Comparison of ENCODE assay signal across 8 cellular contexts in the genomic region with DNA sequence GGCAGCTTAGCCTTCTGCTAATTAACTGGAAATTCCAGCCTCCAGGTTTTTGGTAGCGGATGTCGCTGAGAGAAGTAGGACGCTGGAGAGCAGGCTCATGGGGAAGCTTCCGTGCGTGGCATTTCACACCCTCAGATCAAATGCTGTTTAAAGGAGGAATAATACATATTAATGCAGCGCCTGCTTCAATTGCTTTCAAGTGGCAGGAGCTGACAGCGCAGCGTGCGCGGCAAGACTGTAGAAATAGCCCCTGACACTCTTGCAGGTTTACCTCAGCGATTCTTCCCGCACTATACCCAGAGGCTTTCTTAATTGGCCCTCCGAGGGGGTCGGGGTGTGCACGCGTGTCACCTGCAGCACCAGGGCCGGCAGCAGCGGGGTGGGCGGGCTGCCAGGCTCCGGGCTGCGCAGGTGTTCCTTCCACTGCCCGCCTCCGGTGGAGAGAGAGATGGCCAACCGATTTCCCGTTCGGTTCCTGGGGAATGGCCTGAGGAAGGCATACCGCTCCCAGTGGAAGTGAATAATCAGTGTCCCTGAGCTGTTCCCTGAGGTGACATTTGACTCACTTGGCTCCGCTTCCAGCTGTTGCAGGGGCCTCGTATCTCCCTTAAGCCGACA.
DNase-seq lines count a peak whose midpoint lies in the region; ATAC-seq lines count a peak whose summit lies in the region.
"Had no signal": no experiment of that assay in that cellular context is flagged by ENCODE, and none has a peak within 500 bp of the region (broad histone marks: within the 10 kb centered on the region; RNA-seq: fewer than 3 reads in every experiment).

No MANE protein-coding gene starts in this region.

- ATAC-seq in GM21737 (IDR thresholded peaks at IDR 0.05; ENCODE audit: unreplicated experiment) = no peak

- H3K4me3 ChIP-seq in iPS-18c (ENCODE audit: insufficient read depth, low read depth, low read length) = peak overlapping the region; percentile 32

- peak; percentile 54 for DNase-seq in NCI-H1092 (lab: John Stamatoyannopoulos, UW)
- DNase-seq in SHP77 treated with DMSO at 0.1 percent for 48 hours (lab: John Stamatoyannopoulos, UW) = peak; percentile 44
- no peak for DNase-seq in cerebellar cortex (ENCODE audit: low spot score)
- DNase-seq in activated CD4-positive, alpha-beta T cell treated with anti-CD3 and anti-CD28 coated beads for 48 hours = no peak
- DNase-seq: erythroblast had no signal

- peaks cover 4% of the 10 kb centered on the region for H3K9me3 ChIP-seq in iPS-18c (ENCODE audit: control insufficient read depth, insufficient read depth, low read length)

- H3K27ac ChIP-seq in temporal lobe (ENCODE audit: low read depth, low read length) = peak overlapping the region; percentile 34

Comparison
In these comparisons a context has a peak if more than half of its experiments do, and no peak if none do; other contexts are left out.
1. DNase-seq: peak in NCI-H1092 (single experiment) and SHP77 treated with DMSO at 0.1 percent for 48 hours (single experiment); none in cerebellar cortex (single experiment) and activated CD4-positive, alpha-beta T cell treated with anti-CD3 and anti-CD28 coated beads for 48 hours (single experiment).